Comparison of ENCODE assay signal across 1 cellular context in genomic region chr11:60821827-60822599, GRCh38.
TF ChIP-seq lines count a peak whose summit lies in the region.

No MANE protein-coding gene starts in this region.

TF ChIP-seq in GM12878, 131 proteins besides CTCF, POLR2A, EP300 and RAD21:
- TF ChIP-seq PAX5 (IDR thresholded peaks at IDR 0.05; ENCODE audit: borderline replicate concordance, low read depth, low read length), result no peak
- no peak for TF ChIP-seq SP1 (IDR thresholded peaks at IDR 0.05; ENCODE audit: low read depth, low read length)
- no peak for TF ChIP-seq E4F1 (IDR thresholded peaks at IDR 0.05; ENCODE audit: borderline replicate concordance, partially characterized antibody)
- peak; percentile 40; the same call in 1 of the 2 replicates for TF ChIP-seq DPF2 (IDR thresholded peaks at IDR 0.05)
- 0 out of 2 replicates have a peak, but pooled peaks have one; percentile 42 for TF ChIP-seq IKZF1 (conservative IDR thresholded peaks at IDR 0.05)
- peak; percentile 54; the same call in 1 of the 2 replicates for TF ChIP-seq RB1 (IDR thresholded peaks at IDR 0.05; ENCODE audit: borderline replicate concordance)
- peak; percentile 65; the same call in 1 of the 2 replicates for TF ChIP-seq RELB (IDR thresholded peaks at IDR 0.05; ENCODE audit: low read depth)
- peak; percentile 74 for TF ChIP-seq GATAD2B (conservative IDR thresholded peaks at IDR 0.05; ENCODE audit: low read depth)
- 0 out of 4 replicates have a peak, but pooled peaks of 1 of the 2 experiments have one; percentile 22 for TF ChIP-seq BHLHE40 (IDR thresholded peaks at IDR 0.05; ENCODE audit: borderline replicate concordance in 1 of 2, low read depth in 2 of 2, low read length in 1 of 2)
- TF ChIP-seq ATF7 (IDR thresholded peaks at IDR 0.05; ENCODE audit: low read depth), result 0 out of 2 replicates have a peak, but pooled peaks have one; percentile 33
- TF ChIP-seq BCL11A (IDR thresholded peaks at IDR 0.05; ENCODE audit: low read depth, low read length), result no peak
- no peak for TF ChIP-seq JUNB (IDR thresholded peaks at IDR 0.05)
- peak; percentile 80 for TF ChIP-seq NR2F1 (conservative IDR thresholded peaks at IDR 0.05)
- TF ChIP-seq MEF2B (IDR thresholded peaks at IDR 0.05; ENCODE audit: partially characterized antibody, poor library complexity, severe bottlenecking), result peak; percentile 98
- 0 out of 2 replicates have a peak, but pooled peaks have one; percentile 44 for TF ChIP-seq MTA2 (IDR thresholded peaks at IDR 0.05; ENCODE audit: low read depth)
- no peak for TF ChIP-seq ZNF217 (IDR thresholded peaks at IDR 0.05)
- no peak for TF ChIP-seq IRF5 (IDR thresholded peaks at IDR 0.05; ENCODE audit: borderline replicate concordance)
- no peak for TF ChIP-seq RCOR1 (conservative IDR thresholded peaks at IDR 0.05; ENCODE audit: low read depth, low read length)
- TF ChIP-seq NBN (IDR thresholded peaks at IDR 0.05), result 0 out of 2 replicates have a peak, but pooled peaks have one; percentile 32
